1 cellular context compared by ENCODE assay signal in the genomic region with DNA sequence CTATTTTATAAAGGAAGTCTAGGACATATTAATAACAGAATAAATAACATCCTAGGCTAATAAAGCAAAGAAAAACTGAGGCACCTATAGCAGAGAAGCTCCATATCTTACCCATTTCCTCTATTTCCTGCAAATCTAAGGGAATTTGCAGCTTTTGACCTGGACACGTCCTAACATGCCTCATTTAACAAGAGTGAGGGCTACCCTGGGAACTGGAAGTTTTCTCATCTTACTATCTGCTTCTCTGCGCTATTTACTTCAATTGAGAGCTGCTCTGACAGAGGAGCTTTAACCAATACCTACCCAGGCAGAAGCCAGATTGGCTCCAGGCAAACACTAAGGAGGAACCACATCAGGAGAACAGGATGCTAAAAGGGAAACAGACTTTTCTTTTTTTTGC.
TF ChIP-seq lines count a peak whose summit lies in the region.

No MANE protein-coding gene starts in this region.

TF ChIP-seq in IMR-90, 13 proteins besides CTCF, POLR2A, EP300 and RAD21:
- TF ChIP-seq RFX5 (IDR thresholded peaks at IDR 0.05; ENCODE audit: low read depth, low read length) = no peak
- no peak for TF ChIP-seq NFE2L2 (IDR thresholded peaks at IDR 0.05; ENCODE audit: low read depth, low read length)
- TF ChIP-seq, protein P1, sequence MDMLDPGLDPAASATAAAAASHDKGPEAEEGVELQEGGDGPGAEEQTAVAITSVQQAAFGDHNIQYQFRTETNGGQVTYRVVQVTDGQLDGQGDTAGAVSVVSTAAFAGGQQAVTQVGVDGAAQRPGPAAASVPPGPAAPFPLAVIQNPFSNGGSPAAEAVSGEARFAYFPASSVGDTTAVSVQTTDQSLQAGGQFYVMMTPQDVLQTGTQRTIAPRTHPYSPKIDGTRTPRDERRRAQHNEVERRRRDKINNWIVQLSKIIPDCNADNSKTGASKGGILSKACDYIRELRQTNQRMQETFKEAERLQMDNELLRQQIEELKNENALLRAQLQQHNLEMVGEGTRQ (IDR thresholded peaks at IDR 0.05; ENCODE audit: low read depth, low read length) = no peak
- TF ChIP-seq SMC3 (IDR thresholded peaks at IDR 0.05; ENCODE audit: low read depth, low read length) = no peak
- TF ChIP-seq MXI1 (IDR thresholded peaks at IDR 0.05; ENCODE audit: borderline replicate concordance, low read depth, low read length) = no peak
- TF ChIP-seq, protein P2, sequence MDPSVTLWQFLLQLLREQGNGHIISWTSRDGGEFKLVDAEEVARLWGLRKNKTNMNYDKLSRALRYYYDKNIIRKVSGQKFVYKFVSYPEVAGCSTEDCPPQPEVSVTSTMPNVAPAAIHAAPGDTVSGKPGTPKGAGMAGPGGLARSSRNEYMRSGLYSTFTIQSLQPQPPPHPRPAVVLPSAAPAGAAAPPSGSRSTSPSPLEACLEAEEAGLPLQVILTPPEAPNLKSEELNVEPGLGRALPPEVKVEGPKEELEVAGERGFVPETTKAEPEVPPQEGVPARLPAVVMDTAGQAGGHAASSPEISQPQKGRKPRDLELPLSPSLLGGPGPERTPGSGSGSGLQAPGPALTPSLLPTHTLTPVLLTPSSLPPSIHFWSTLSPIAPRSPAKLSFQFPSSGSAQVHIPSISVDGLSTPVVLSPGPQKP (IDR thresholded peaks at IDR 0.05; ENCODE audit: borderline replicate concordance, low read depth, low read length) = no peak
- TF ChIP-seq CHD1 (IDR thresholded peaks at IDR 0.05; ENCODE audit: low read depth, low read length) = no peak
- no peak for TF ChIP-seq BHLHE40 (IDR thresholded peaks at IDR 0.05; ENCODE audit: low read depth, low read length)
- no peak for TF ChIP-seq MAZ (IDR thresholded peaks at IDR 0.05; ENCODE audit: borderline replicate concordance, low read depth, low read length)
- TF ChIP-seq RCOR1 (IDR thresholded peaks at IDR 0.05; ENCODE audit: insufficient replicate concordance, low read length) = no peak
- TF ChIP-seq MAFK (IDR thresholded peaks at IDR 0.05; ENCODE audit: low read depth, low read length) = no peak
- no peak for TF ChIP-seq CEBPB (IDR thresholded peaks at IDR 0.05; ENCODE audit: low read depth, low read length)
